Comparison of ENCODE assay signal across 1 cellular context in genomic region chr5:16066810-16067209, GRCh38.
A peak's percentile ranks its signal among the peaks of the same experiment; 100 is the strongest.
TF ChIP-seq lines count a peak whose summit lies in the region.

No MANE protein-coding gene starts in this region.

TF ChIP-seq in GM12878, 131 proteins besides CTCF, POLR2A, EP300 and RAD21:
- TF ChIP-seq, protein P1, sequence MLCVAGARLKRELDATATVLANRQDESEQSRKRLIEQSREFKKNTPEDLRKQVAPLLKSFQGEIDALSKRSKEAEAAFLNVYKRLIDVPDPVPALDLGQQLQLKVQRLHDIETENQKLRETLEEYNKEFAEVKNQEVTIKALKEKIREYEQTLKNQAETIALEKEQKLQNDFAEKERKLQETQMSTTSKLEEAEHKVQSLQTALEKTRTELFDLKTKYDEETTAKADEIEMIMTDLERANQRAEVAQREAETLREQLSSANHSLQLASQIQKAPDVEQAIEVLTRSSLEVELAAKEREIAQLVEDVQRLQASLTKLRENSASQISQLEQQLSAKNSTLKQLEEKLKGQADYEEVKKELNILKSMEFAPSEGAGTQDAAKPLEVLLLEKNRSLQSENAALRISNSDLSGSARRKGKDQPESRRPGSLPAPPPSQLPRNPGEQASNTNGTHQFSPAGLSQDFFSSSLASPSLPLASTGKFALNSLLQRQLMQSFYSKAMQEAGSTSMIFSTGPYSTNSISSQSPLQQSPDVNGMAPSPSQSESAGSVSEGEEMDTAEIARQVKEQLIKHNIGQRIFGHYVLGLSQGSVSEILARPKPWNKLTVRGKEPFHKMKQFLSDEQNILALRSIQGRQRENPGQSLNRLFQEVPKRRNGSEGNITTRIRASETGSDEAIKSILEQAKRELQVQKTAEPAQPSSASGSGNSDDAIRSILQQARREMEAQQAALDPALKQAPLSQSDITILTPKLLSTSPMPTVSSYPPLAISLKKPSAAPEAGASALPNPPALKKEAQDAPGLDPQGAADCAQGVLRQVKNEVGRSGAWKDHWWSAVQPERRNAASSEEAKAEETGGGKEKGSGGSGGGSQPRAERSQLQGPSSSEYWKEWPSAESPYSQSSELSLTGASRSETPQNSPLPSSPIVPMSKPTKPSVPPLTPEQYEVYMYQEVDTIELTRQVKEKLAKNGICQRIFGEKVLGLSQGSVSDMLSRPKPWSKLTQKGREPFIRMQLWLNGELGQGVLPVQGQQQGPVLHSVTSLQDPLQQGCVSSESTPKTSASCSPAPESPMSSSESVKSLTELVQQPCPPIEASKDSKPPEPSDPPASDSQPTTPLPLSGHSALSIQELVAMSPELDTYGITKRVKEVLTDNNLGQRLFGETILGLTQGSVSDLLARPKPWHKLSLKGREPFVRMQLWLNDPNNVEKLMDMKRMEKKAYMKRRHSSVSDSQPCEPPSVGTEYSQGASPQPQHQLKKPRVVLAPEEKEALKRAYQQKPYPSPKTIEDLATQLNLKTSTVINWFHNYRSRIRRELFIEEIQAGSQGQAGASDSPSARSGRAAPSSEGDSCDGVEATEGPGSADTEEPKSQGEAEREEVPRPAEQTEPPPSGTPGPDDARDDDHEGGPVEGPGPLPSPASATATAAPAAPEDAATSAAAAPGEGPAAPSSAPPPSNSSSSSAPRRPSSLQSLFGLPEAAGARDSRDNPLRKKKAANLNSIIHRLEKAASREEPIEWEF (IDR thresholded peaks at IDR 0.05; ENCODE audit: insufficient replicate concordance, low read depth, low read length) = no peak
- 0 out of 2 replicates have a peak, but pooled peaks have one; percentile 2 for TF ChIP-seq CHD1 (IDR thresholded peaks at IDR 0.05; ENCODE audit: low read depth, low read length)
TF ChIP-seq in GM12878: peak in this region for 1.
